In genomic region chr7:67000601-67001258, GRCh38 we compare ENCODE assay signal across 7 cellular contexts. TPM values are rescaled to one million over a fixed set of nuclear protein-coding genes. Genes with fewer than 3 reads are reported as not detected.
DNase-seq lines count a peak whose midpoint lies in the region; ATAC-seq and TF ChIP-seq lines count a peak whose summit lies in the region.
"Not testable (repeated sequence)": the region's sequence is repeated elsewhere in the genome, so short reads cannot be mapped to it uniquely, and the experiment has no call there.

No MANE protein-coding gene starts in this region.

- WGBS in IMR-90 (ENCODE audit: extremely low coverage in 2 of 2, insufficient read length in 1 of 2), 2 experiments, result no CpG with 5 or more reads among the region's 5 CpGs
- WGBS in hepatocyte (ENCODE audit: low lambda C conversion rate, missing lambda C conversion rate), result 51% methylated on average over 4 of the region's 5 CpGs

- DNase-seq in IMR-90 (peak; percentile 10), NCI-H526 treated with DMSO at 0.1 percent for 48 hours (lab: John Stamatoyannopoulos, UW) (peak; percentile 4), choroid plexus epithelial cell (ENCODE audit: low read depth) (peak; percentile 21)
- DNase-seq in activated CD4-positive, alpha-beta T cell treated with anti-CD3 and anti-CD28 coated beads for 36 hours; hepatocyte (ENCODE audit: low spot score); neural crest cell (ENCODE audit: low read depth, low spot score): not testable (repeated sequence)

- H2AK5ac ChIP-seq in IMR-90 (ENCODE audit: low read depth, low read length), result not testable (repeated sequence)

- not testable (repeated sequence) for H3K27ac ChIP-seq in DOHH2 (ENCODE audit: low read depth, low read length); IMR-90 (ENCODE audit: insufficient read depth, low read length); hepatocyte

- H3K9me1 ChIP-seq in IMR-90 (ENCODE audit: insufficient read depth, low read length), result not testable (repeated sequence)

- not testable (repeated sequence) for H2BK120ac ChIP-seq in IMR-90 (ENCODE audit: low read depth, low read length)

- peaks cover 27% of the 10 kb centered on the region for H3K36me3 ChIP-seq in DOHH2 (ENCODE audit: control insufficient read depth, low read length)
- not testable (repeated sequence) for H3K36me3 ChIP-seq in IMR-90 (ENCODE audit: control insufficient read depth, insufficient read depth, low read length); hepatocyte (replicated peaks; ENCODE audit: insufficient read depth, low read depth)

- H2BK15ac ChIP-seq in IMR-90 (ENCODE audit: low read depth, low read length), result not testable (repeated sequence)

- intact Hi-C loops in IMR-90 (cut with micrococcal nuclease), result not testable (repeated sequence)
- intact Hi-C loops in activated CD4-positive, alpha-beta T cell treated with anti-CD3 and anti-CD28 coated beads for 36 hours (cut with DNase I, micrococcal nuclease), result loop anchor here in 1 of 2 experiments (5.0 kb wide), 1 partner anchor 173 kb away; no protein-coding TSS in a partner anchor

- H3K4ac ChIP-seq in IMR-90 (ENCODE audit: low read depth, low read length), result not testable (repeated sequence)

- not testable (repeated sequence) for TF ChIP-seq POLR2A in IMR-90 (IDR thresholded peaks at IDR 0.05; ENCODE audit: low read depth, low read length)

- H3K4me1 Mint-ChIP-seq in activated CD4-positive, alpha-beta T cell treated with anti-CD3 and anti-CD28 coated beads for 36 hours, result peaks cover 15% of the 10 kb centered on the region
- H3K4me1 Mint-ChIP-seq in neural crest cell, result peaks cover 11% of the 10 kb centered on the region

- not testable (repeated sequence) for H3K23ac ChIP-seq in IMR-90 (ENCODE audit: low read depth, low read length)

- not testable (repeated sequence) for H3K4me2 ChIP-seq in DOHH2 (ENCODE audit: low read length); IMR-90 (ENCODE audit: low read depth, low read length); hepatocyte

- peak; percentile 22 for ATAC-seq in IMR-90 (ENCODE audit: low read depth)
- ATAC-seq in activated CD4-positive, alpha-beta T cell treated with anti-CD3 and anti-CD28 coated beads for 36 hours, result not testable (repeated sequence)

- POLR2A ChIA-PET in IMR-90 (lab: Charles Lee; ENCODE audit: unreplicated experiment); activated CD4-positive, alpha-beta T cell treated with anti-CD3 and anti-CD28 coated beads for 36 hours (lab: Charles Lee): not testable (repeated sequence)

- H4K5ac ChIP-seq in IMR-90 (ENCODE audit: low read depth, low read length), result not testable (repeated sequence)

- H3K9me3 Mint-ChIP-seq in activated CD4-positive, alpha-beta T cell treated with anti-CD3 and anti-CD28 coated beads for 36 hours (ENCODE audit: low read depth); neural crest cell: not testable (repeated sequence)

- not testable (repeated sequence) for H3K4me3 Mint-ChIP-seq in activated CD4-positive, alpha-beta T cell treated with anti-CD3 and anti-CD28 coated beads for 36 hours
- peak overlapping the region; percentile 88 for H3K4me3 Mint-ChIP-seq in neural crest cell

- peak; percentile 33 for TF ChIP-seq RAD21 in IMR-90 (IDR thresholded peaks at IDR 0.05; ENCODE audit: low read length)

- H3K9ac ChIP-seq in IMR-90 (ENCODE audit: low read depth, low read length), result not testable (repeated sequence)

- H3K27me3 ChIP-seq in DOHH2 (ENCODE audit: control insufficient read depth, low read length); IMR-90 (ENCODE audit: control insufficient read depth, insufficient read depth, low read length); hepatocyte: not testable (repeated sequence)

- H3K18ac ChIP-seq in IMR-90 (ENCODE audit: low read depth, low read length), result not testable (repeated sequence)

- TF ChIP-seq CTCF in DOHH2 (IDR thresholded peaks at IDR 0.05; ENCODE audit: low read depth, low read length, poor library complexity, severe bottlenecking) (peak; percentile 47), IMR-90 (conservative IDR thresholded peaks at IDR 0.05; ENCODE audit: low read depth, low read length) (peak; percentile 20; the same call in 1 of the 2 replicates), hepatocyte (IDR thresholded peaks at IDR 0.05; ENCODE audit: poor library complexity) (peak; percentile 43), neural crest cell (conservative IDR thresholded peaks at IDR 0.05) (peak; percentile 66)
- TF ChIP-seq CTCF in choroid plexus epithelial cell (conservative IDR thresholded peaks at IDR 0.05; ENCODE audit: low read depth, low read length), result not testable (repeated sequence)

- not testable (repeated sequence) for H3K9me2 ChIP-seq in DOHH2 (replicated peaks; ENCODE audit: control insufficient read depth, low read length); hepatocyte (replicated peaks; ENCODE audit: insufficient read depth)

- H3K79me2 ChIP-seq in DOHH2 (ENCODE audit: control insufficient read depth, low read length) (peaks cover 54% of the 10 kb centered on the region), hepatocyte (peaks cover 11% of the 10 kb centered on the region)

- H3K9me3 ChIP-seq in DOHH2 (ENCODE audit: control insufficient read depth, insufficient read depth, low read length); IMR-90 (ENCODE audit: control insufficient read depth, insufficient read depth, low read length); hepatocyte (ENCODE audit: low read depth): not testable (repeated sequence)

- not testable (repeated sequence) for H3K56ac ChIP-seq in IMR-90 (ENCODE audit: extremely low read depth, insufficient read depth, low read length)

- peaks cover 21% of the 10 kb centered on the region for H3K36me3 Mint-ChIP-seq in activated CD4-positive, alpha-beta T cell treated with anti-CD3 and anti-CD28 coated beads for 36 hours (ENCODE audit: low read depth)
- H3K36me3 Mint-ChIP-seq in neural crest cell (ENCODE audit: low read depth), result not testable (repeated sequence)

- CTCF ChIA-PET in IMR-90 (lab: Yijun Ruan, JAX), result not testable (repeated sequence)
- CTCF ChIA-PET in activated CD4-positive, alpha-beta T cell treated with anti-CD3 and anti-CD28 coated beads for 36 hours (lab: Charles Lee), result interaction anchor here (0.6 to 1.2 kb wide), 2 partner anchors 8 to 96 kb away, joined by 3 read pairs; no protein-coding TSS in a partner anchor

- not testable (repeated sequence) for H2BK5ac ChIP-seq in IMR-90 (ENCODE audit: low read depth, low read length, poor library complexity, severe bottlenecking)

- H3K79me1 ChIP-seq in IMR-90 (ENCODE audit: low read depth in 1 of 2, low read length in 2 of 2), result not testable (repeated sequence)

- dilution Hi-C loops in IMR-90 (cut with HindIII; ENCODE audit: low sequenced_read_pairs, unreplicated experiment), result not testable (repeated sequence)

- in situ Hi-C loops in IMR-90 (cut with MboI; ENCODE audit: low sequenced_read_pairs), result not testable (repeated sequence)

- peak overlapping the region; percentile 69 for H3K27ac Mint-ChIP-seq in activated CD4-positive, alpha-beta T cell treated with anti-CD3 and anti-CD28 coated beads for 36 hours
- H3K27ac Mint-ChIP-seq in neural crest cell (ENCODE audit: unreplicated experiment), result not testable (repeated sequence)

- H3K14ac ChIP-seq in IMR-90 (replicated peaks; ENCODE audit: low read depth, low read length), result not testable (repeated sequence)

- not testable (repeated sequence) for H2AFZ ChIP-seq in IMR-90 (replicated peaks; ENCODE audit: low read length, poor library complexity); hepatocyte

- not testable (repeated sequence) for H4K8ac ChIP-seq in IMR-90 (ENCODE audit: low read depth in 2 of 2, low read length in 2 of 2)

- H4K91ac ChIP-seq in IMR-90 (ENCODE audit: insufficient read depth, low read depth, low read length), result not testable (repeated sequence)

- H3K4me3 ChIP-seq in DOHH2 (ENCODE audit: low read length); IMR-90 (ENCODE audit: insufficient read depth, low read depth, low read length); choroid plexus epithelial cell (ENCODE audit: low read depth, low read length); hepatocyte: not testable (repeated sequence)

- H2AK9ac ChIP-seq in IMR-90 (replicated peaks; ENCODE audit: low read depth, low read length, poor library complexity), result not testable (repeated sequence)

- not testable (repeated sequence) for H3F3A ChIP-seq in DOHH2 (ENCODE audit: control insufficient read depth, insufficient read depth)

- BruUV-seq in IMR-90 (replicated peaks; lab: Mats Ljungman, UMichigan), result not testable (repeated sequence)

- not testable (repeated sequence) for H2BK20ac ChIP-seq in IMR-90 (ENCODE audit: low read depth, low read length)

- H4K20me1 ChIP-seq in DOHH2 (ENCODE audit: control insufficient read depth, insufficient read depth, low read depth, low read length); IMR-90 (ENCODE audit: insufficient read depth, low read length); hepatocyte (ENCODE audit: insufficient read depth, poor library complexity, severe bottlenecking): not testable (repeated sequence)

- H3K4me1 ChIP-seq in DOHH2 (ENCODE audit: control insufficient read depth, low read length); IMR-90 (ENCODE audit: control insufficient read depth, insufficient read depth, low read length); hepatocyte (ENCODE audit: insufficient read depth): not testable (repeated sequence)

- not testable (repeated sequence) for H3K27me3 Mint-ChIP-seq in activated CD4-positive, alpha-beta T cell treated with anti-CD3 and anti-CD28 coated beads for 36 hours; neural crest cell (ENCODE audit: low read depth)

RNA-seq across cellular contexts. Expression of gene TYW1, which starts 4.1 kb away (rescaled TPM):
- 23.7 and 27.8 TPM in 2 replicates for total RNA-seq in IMR-90 (2012; rRNA removed)
- polyA plus RNA-seq in IMR-90 (2012; rRNA removed), result 9.6 and 10.7 TPM in 2 replicates
- polyA plus RNA-seq in IMR-90 (2012; cell fraction: cytosol; rRNA removed), result 3.5 and 5.0 TPM in 2 replicates
- 3.3 and 9.4 TPM in 2 replicates for polyA plus RNA-seq in IMR-90 (2012; cell fraction: nucleus; rRNA removed; ENCODE audit: low replicate concordance)
- 10 to 100 TPM; 13.1 to 14.7 TPM for total RNA-seq in activated CD4-positive, alpha-beta T cell treated with anti-CD3 and anti-CD28 coated beads for 36 hours
- 18.5 and 19.8 TPM in 2 replicates for total RNA-seq in hepatocyte
- polyA plus RNA-seq in hepatocyte, result 13.8 and 19.6 TPM in 2 replicates
- 15.2 and 19.3 TPM in 2 replicates for total RNA-seq in neural crest cell

RNA-seq across cellular contexts. Expression of gene SBDS, which starts 5.3 kb away (rescaled TPM):
- 43.0 and 94.2 TPM in 2 replicates for total RNA-seq in IMR-90 (2012; rRNA removed)
- 63.4 and 65.7 TPM in 2 replicates for polyA plus RNA-seq in IMR-90 (2012; rRNA removed)
- 23.9 and 24.9 TPM in 2 replicates for polyA plus RNA-seq in IMR-90 (2012; cell fraction: cytosol; rRNA removed)
- 8.3 and 34.7 TPM in 2 replicates for polyA plus RNA-seq in IMR-90 (2012; cell fraction: nucleus; rRNA removed; ENCODE audit: low replicate concordance)
- total RNA-seq in activated CD4-positive, alpha-beta T cell treated with anti-CD3 and anti-CD28 coated beads for 36 hours, result 10 to 100 TPM; 53.8 to 66.0 TPM
- 85.1 and 87.7 TPM in 2 replicates for total RNA-seq in hepatocyte
- polyA plus RNA-seq in hepatocyte, result 116 and 118 TPM in 2 replicates
- total RNA-seq in neural crest cell, result 36.7 and 37.0 TPM in 2 replicates
